18 cellular contexts compared by ENCODE assay signal in the genomic region with DNA sequence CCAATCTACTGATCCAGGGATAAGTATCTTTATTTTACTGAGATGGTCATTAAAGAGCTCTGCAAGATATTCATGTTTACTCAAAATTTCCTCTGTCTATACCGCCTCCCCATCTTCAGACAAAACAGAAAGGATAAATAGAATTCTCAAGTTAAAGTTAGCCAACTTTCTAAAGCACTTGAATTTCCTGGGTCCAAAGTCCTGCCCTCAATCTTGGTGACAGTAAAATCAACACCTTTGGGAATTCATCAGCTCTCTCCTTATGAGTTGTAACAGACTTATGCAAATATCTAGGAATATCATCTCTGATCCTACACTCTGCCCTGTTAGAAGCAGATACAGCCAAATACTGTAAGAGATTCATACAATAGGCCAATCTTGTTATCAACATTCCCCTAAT.
A peak's percentile ranks its signal among the peaks of the same experiment; 100 is the strongest.
DNase-seq lines count a peak whose midpoint lies in the region; ATAC-seq, FAIRE-seq and TF ChIP-seq lines count a peak whose summit lies in the region.
"Had no signal": no experiment of that assay in that cellular context is flagged by ENCODE, and none has a peak within 500 bp of the region (broad histone marks: within the 10 kb centered on the region; RNA-seq: fewer than 3 reads in every experiment).

No MANE protein-coding gene starts in this region.

- H3K27ac Mint-ChIP-seq in Calu3 (ENCODE audit: unreplicated experiment) (no peak overlapping the region), immature natural killer cell (no peak overlapping the region)
- H3K27ac Mint-ChIP-seq: CD14-positive monocyte; CD8-positive, alpha-beta T cell; H9 had no signal

- TF ChIP-seq CTCF in left ventricle myocardium inferior (IDR thresholded peaks at IDR 0.05; ENCODE audit: borderline replicate concordance) (no peak), right atrium auricular region (IDR thresholded peaks at IDR 0.05) (no peak), mucosa of descending colon (IDR thresholded peaks at IDR 0.05) (no peak), Calu3 (IDR thresholded peaks at IDR 0.05; ENCODE audit: unreplicated experiment) (no peak)

- H3K4me1 Mint-ChIP-seq in Calu3 (ENCODE audit: low read depth, unreplicated experiment) (peaks cover 22% of the 10 kb centered on the region), immature natural killer cell (peaks cover 0 to 7% of the 10 kb centered on the region in 2 donors)

- no peaks in the 10 kb centered on the region for H3K36me3 Mint-ChIP-seq in Calu3 (ENCODE audit: insufficient read depth, unreplicated experiment)
- H3K36me3 Mint-ChIP-seq in immature natural killer cell = peaks cover 0 to 3% (median 0%) of the 10 kb centered on the region in 3 donors
- H3K36me3 Mint-ChIP-seq: CD14-positive monocyte; CD8-positive, alpha-beta T cell had no signal

- H3K4me3 Mint-ChIP-seq in Calu3 (ENCODE audit: low read depth, unreplicated experiment) (no peak overlapping the region), immature natural killer cell (no peak overlapping the region)
- H3K4me3 Mint-ChIP-seq: CD14-positive monocyte; CD8-positive, alpha-beta T cell; H9 had no signal

- H3K4me3 ChIP-seq in left ventricle myocardium inferior (no peak overlapping the region), right atrium auricular region (no peak overlapping the region), mucosa of descending colon (no peak overlapping the region)

- H3K27ac ChIP-seq in left ventricle myocardium inferior (replicated peaks) (peak overlapping the region; percentile 22), right atrium auricular region (no peak overlapping the region)
- H3K27ac ChIP-seq: 22Rv1 had no signal

- no peaks in the 10 kb centered on the region for H3K27me3 ChIP-seq in left ventricle myocardium inferior (ENCODE audit: low read depth)
- H3K27me3 ChIP-seq in right atrium auricular region = no peaks in the 10 kb centered on the region

- no peak for DNase-seq in left ventricle myocardium inferior
- DNase-seq in right atrium auricular region (ENCODE audit: low spot score) = no peak
- no peak for DNase-seq in mucosa of descending colon
- DNase-seq in Calu3 = no peak
- no peak for DNase-seq in immature natural killer cell
- DNase-seq in mesenteric fat pad (ENCODE audit: low spot score) = no peak
- no peak for DNase-seq in NK-92 treated with Interleukin-12 subunit alpha and Interleukin-12 subunit beta, amount 100 ng/mL, for 24 hours (lab: John Stamatoyannopoulos, UW)
- DNase-seq: CD8-positive, alpha-beta T cell; DND-41; GF-D8; GOT3; H9 had no signal

- intact Hi-C loops in left ventricle myocardium inferior (cut with micrococcal nuclease) = no loop called here
- intact Hi-C loops in mucosa of descending colon (cut with DNase I, micrococcal nuclease) = no loop called here
- intact Hi-C loops in Calu3 (cut with micrococcal nuclease; ENCODE audit: unreplicated experiment) = no loop called here

- no peaks in the 10 kb centered on the region for H3K27me3 Mint-ChIP-seq in Calu3 (ENCODE audit: unreplicated experiment)
- H3K27me3 Mint-ChIP-seq in immature natural killer cell (ENCODE audit: low read depth in 3 of 3) = peaks cover 3 to 5% (median 4%) of the 10 kb centered on the region in 3 donors

- no peaks in the 10 kb centered on the region for H3K9me3 Mint-ChIP-seq in Calu3 (ENCODE audit: low read depth, unreplicated experiment)
- no peaks in the 10 kb centered on the region for H3K9me3 Mint-ChIP-seq in immature natural killer cell
- H3K9me3 Mint-ChIP-seq: CD8-positive, alpha-beta T cell; H9 had no signal

- BruUV-seq in Calu3 (replicated peaks; lab: Mats Ljungman, UMichigan) = no TSS peak

- ATAC-seq in mucosa of descending colon = peak; percentile 71
- ATAC-seq: CD8-positive, alpha-beta T cell; HepG2 had no signal

- H3K36me3 ChIP-seq in left ventricle myocardium inferior = no peaks in the 10 kb centered on the region
- no peaks in the 10 kb centered on the region for H3K36me3 ChIP-seq in right atrium auricular region
- no peaks in the 10 kb centered on the region for H3K36me3 ChIP-seq in mucosa of descending colon (ENCODE audit: low read depth)

- H3K4me1 ChIP-seq in left ventricle myocardium inferior = peaks cover 35% of the 10 kb centered on the region
- H3K4me1 ChIP-seq in right atrium auricular region = peaks cover 0 to 26% of the 10 kb centered on the region in 2 donors
- H3K4me1 ChIP-seq in mucosa of descending colon (ENCODE audit: low read depth) = no peaks in the 10 kb centered on the region

- CTCF ChIA-PET in Calu3 (lab: Charles Lee) = interaction anchor here (1.0 kb wide), 1 partner anchor 9 kb away, joined by 4 read pairs; no protein-coding TSS in a partner anchor

- H3K9me3 ChIP-seq in left ventricle myocardium inferior (replicated peaks) (no peaks in the 10 kb centered on the region), right atrium auricular region (no peaks in the 10 kb centered on the region), mucosa of descending colon (no peaks in the 10 kb centered on the region)

- FAIRE-seq in endometrium (lab: Jason Lieb, UNC) = peak; percentile 87
- FAIRE-seq: GM18507, HepG2, HTR-8/SVneo had no signal
